In genomic region chr2:44167311-44167907, GRCh38 we compare ENCODE assay signal across 8 cellular contexts. TPM values are rescaled to one million over a fixed set of nuclear protein-coding genes. Genes with fewer than 3 reads are reported as not detected.
DNase-seq lines count a peak whose midpoint lies in the region; ATAC-seq and TF ChIP-seq lines count a peak whose summit lies in the region.

No MANE protein-coding gene starts in this region.

- peak overlapping the region; percentile 31 for H2AFZ ChIP-seq in neural cell (ENCODE audit: low read depth, low read length)

- H3F3A ChIP-seq in neural cell (ENCODE audit: insufficient read depth, low read length, poor library complexity, severe bottlenecking), result no peaks in the 10 kb centered on the region

- no peak for ATAC-seq in HG02970 (IDR thresholded peaks at IDR 0.05; ENCODE audit: low FRiP score, unreplicated experiment)

- peaks cover 28% of the 10 kb centered on the region for H3K79me2 ChIP-seq in neural cell (replicated peaks; ENCODE audit: insufficient read depth, low read length)

- H3K9me3 ChIP-seq in neural cell (ENCODE audit: low read length), result no peaks in the 10 kb centered on the region

- peaks cover 22% of the 10 kb centered on the region for H3K36me3 Mint-ChIP-seq in dendritic cell treated with granulocyte-macrophage colony-stimulating factor and Interleukin-4, amounts not matched to agents 40 ng/mL and 50 ng/mL, for 4 days (ENCODE audit: low read depth)

- in situ Hi-C loops in KBM-7 (cut with MboI; ENCODE audit: low pct_unique_long_range_greater_than_20kb, low sequenced_read_pairs), result no loop called here

- no peaks in the 10 kb centered on the region for H3K36me3 ChIP-seq in neural cell (ENCODE audit: insufficient read depth, low read length)

- H3K27ac Mint-ChIP-seq in dendritic cell treated with granulocyte-macrophage colony-stimulating factor and Interleukin-4, amounts not matched to agents 40 ng/mL and 50 ng/mL, for 4 days, result peak overlapping the region; percentile 99

- peak overlapping the region; percentile 9 for H3K4me2 ChIP-seq in neural cell (ENCODE audit: low read length)

- no peaks in the 10 kb centered on the region for H3K27me3 Mint-ChIP-seq in dendritic cell treated with granulocyte-macrophage colony-stimulating factor and Interleukin-4, amounts not matched to agents 40 ng/mL and 50 ng/mL, for 4 days

- H3K4me3 Mint-ChIP-seq in dendritic cell treated with granulocyte-macrophage colony-stimulating factor and Interleukin-4, amounts not matched to agents 40 ng/mL and 50 ng/mL, for 4 days, result peak overlapping the region; percentile 79

- no peak for TF ChIP-seq EP300 in neural cell (conservative IDR thresholded peaks at IDR 0.05; ENCODE audit: poor library complexity, severe bottlenecking)

- H3K27me3 ChIP-seq in neural cell (ENCODE audit: insufficient read depth, low read depth, low read length), result no peaks in the 10 kb centered on the region

- peak overlapping the region; percentile 72 for H3K27ac ChIP-seq in C4-2B
- peak overlapping the region; percentile 91 for H3K27ac ChIP-seq in neural cell (ENCODE audit: low read length)

- no peaks in the 10 kb centered on the region for H3K9me2 ChIP-seq in neural cell (ENCODE audit: insufficient read depth, low read length)

- H3K4me1 Mint-ChIP-seq in dendritic cell treated with granulocyte-macrophage colony-stimulating factor and Interleukin-4, amounts not matched to agents 40 ng/mL and 50 ng/mL, for 4 days (ENCODE audit: low read depth), result peaks cover 30% of the 10 kb centered on the region

- no peak for TF ChIP-seq RAD21 in neural cell (conservative IDR thresholded peaks at IDR 0.05)

- H4K20me1 ChIP-seq in neural cell (ENCODE audit: insufficient read depth), result no peaks in the 10 kb centered on the region

- H3K9me3 Mint-ChIP-seq in dendritic cell treated with granulocyte-macrophage colony-stimulating factor and Interleukin-4, amounts not matched to agents 40 ng/mL and 50 ng/mL, for 4 days, result no peaks in the 10 kb centered on the region

- H3K9ac ChIP-seq in neural cell (ENCODE audit: low read length), result peak overlapping the region; percentile 71

- intact Hi-C loops in dendritic cell treated with granulocyte-macrophage colony-stimulating factor and Interleukin-4, amounts not matched to agents 40 ng/mL and 50 ng/mL, for 4 days (cut with micrococcal nuclease), result no loop called here

- TF ChIP-seq CTCF in C4-2B (conservative IDR thresholded peaks at IDR 0.05) (no peak), neural cell (IDR thresholded peaks at IDR 0.05; ENCODE audit: poor library complexity, severe bottlenecking) (no peak)

- H3K4me3 ChIP-seq in neural cell (ENCODE audit: low read length), result peak overlapping the region; percentile 67

- DNase-seq in LoVo (ENCODE audit: low spot score) (peak; percentile 15), HT-29 (ENCODE audit: low spot score) (no peak), NCI-H446 (lab: John Stamatoyannopoulos, UW) (no peak), KBM-7 (no peak)

TF ChIP-seq in neural cell, 6 proteins besides CTCF, POLR2A, EP300 and RAD21:
- TF ChIP-seq SMC3 (conservative IDR thresholded peaks at IDR 0.05; ENCODE audit: poor library complexity) (no peak), MXI1 (conservative IDR thresholded peaks at IDR 0.05; ENCODE audit: poor library complexity, severe bottlenecking) (peak; percentile 47)

RNA-seq across cellular contexts. Expression of gene PPM1B, which starts 1.3 kb away (rescaled TPM):
- polyA plus RNA-seq in neural cell, result 79.8 and 116 TPM in 2 replicates
- 102 and 109 TPM in 2 replicates for polyA minus RNA-seq in neural cell
- total RNA-seq in HT-29 (2014; rRNA removed; shearing (Covaris generic)), result 21.7 and 24.6 TPM in 2 replicates
